25 cellular contexts compared by ENCODE assay signal in genomic region chr3:44125882-44126281, GRCh38.
DNase-seq lines count a peak whose midpoint lies in the region; ATAC-seq and TF ChIP-seq lines count a peak whose summit lies in the region.
"Had no signal": no experiment of that assay in that cellular context is flagged by ENCODE, and none has a peak within 500 bp of the region (broad histone marks: within the 10 kb centered on the region; RNA-seq: fewer than 3 reads in every experiment).

No MANE protein-coding gene starts in this region.

- no peaks in the 10 kb centered on the region for H3K4me1 ChIP-seq in upper lobe of right lung
- H3K4me1 ChIP-seq in CD8-positive, alpha-beta T cell (ENCODE audit: insufficient read depth, low read length): peaks cover 8% of the 10 kb centered on the region
- H3K4me1 ChIP-seq: HAP-1 had no signal

- peaks cover 7% of the 10 kb centered on the region for H3K27me3 Mint-ChIP-seq in CD8-positive, alpha-beta T cell (ENCODE audit: low read depth)

- no peak overlapping the region for H3K27ac Mint-ChIP-seq in CD8-positive, alpha-beta T cell
- H3K27ac Mint-ChIP-seq: activated CD8-positive, alpha-beta T cell treated with anti-CD3 and anti-CD28 coated beads, Interleukin-2, amount 10 ng/mL, durations not matched to agents 7 days and 5 days; memory B cell; natural killer cell treated with Interleukin-12 subunit alpha and Interleukin-12 subunit beta and Interleukin-15 and Interleukin-18, amount 100 ng/mL, for 72 hours; type B pancreatic cell had no signal

- DNase-seq in Right ventricle myocardium inferior (ENCODE audit: missing footprints): no peak
- no peak for DNase-seq in cardiac septum (ENCODE audit: low spot score)
- peak; percentile 23 for DNase-seq in choroid plexus epithelial cell (ENCODE audit: low read depth)
- DNase-seq in hepatic stellate cell (ENCODE audit: low spot score): peak; percentile 22
- DNase-seq in upper lobe of right lung: no peak
- no peak for DNase-seq in NCI-H187 treated with DMSO at 0.1 percent for 48 hours (lab: John Stamatoyannopoulos, UW)
- DNase-seq in CD8-positive, alpha-beta T cell: no peak
- DNase-seq: 8988T; activated CD4-positive, CD25-positive, alpha-beta regulatory T cell; activated CD8-positive, alpha-beta T cell treated with anti-CD3 and anti-CD28 coated beads, Interleukin-2, amount 10 ng/mL, durations not matched to agents 7 days and 5 days; activated naive CD4-positive, alpha-beta T cell treated with anti-CD3 and anti-CD28 coated beads, Interleukin-2, amount 50 U/mL, for 16 hours; activated T-cell treated with anti-CD3 and anti-CD28 coated beads, Interleukin-2, amount 50 U/mL, for 48 hours; heart right ventricle; NCI-H1436; NCI-H2171 treated with DMSO at 0.1 percent for 48 hours; PC-3; stimulated activated naive CD8-positive, alpha-beta T cell treated with anti-CD3 and anti-CD28 coated beads, Interleukin-15, Interleukin-2, amounts not matched to agents 100 U/mL and 50 U/mL, for 24 hours; T-helper 9 cell had no signal

- H3K36me3 Mint-ChIP-seq in CD8-positive, alpha-beta T cell: no peaks in the 10 kb centered on the region
- H3K36me3 Mint-ChIP-seq: memory B cell; natural killer cell treated with Interleukin-12 subunit alpha and Interleukin-12 subunit beta and Interleukin-15 and Interleukin-18, amount 100 ng/mL, for 72 hours; type B pancreatic cell had no signal

- H3K4me3 ChIP-seq in choroid plexus epithelial cell (ENCODE audit: low read depth, low read length) (no peak overlapping the region), upper lobe of right lung (no peak overlapping the region)
- no peak overlapping the region for H3K4me3 ChIP-seq in CD8-positive, alpha-beta T cell (ENCODE audit: low read depth, low read length)
- H3K4me3 ChIP-seq: BLaER1 treated with 17β-estradiol and CSF1 and Interleukin-3, amounts not matched to agents 10 nM and 100 nM; HAP-1; heart right ventricle; SK-N-MC had no signal

- H3K27ac ChIP-seq in upper lobe of right lung: no peak overlapping the region
- no peak overlapping the region for H3K27ac ChIP-seq in CD8-positive, alpha-beta T cell (ENCODE audit: low read depth, low read length)
- H3K27ac ChIP-seq: BLaER1 treated with 17β-estradiol and CSF1 and Interleukin-3, amounts not matched to agents 10 nM and 100 nM; heart right ventricle; SK-N-MC had no signal

- ATAC-seq in Right ventricle myocardium inferior (peak; percentile 41), upper lobe of right lung (peak; percentile 76), GM18517 (IDR thresholded peaks at IDR 0.05; ENCODE audit: unreplicated experiment) (no peak)
- no peak for ATAC-seq in CD8-positive, alpha-beta T cell
- ATAC-seq: activated CD8-positive, alpha-beta T cell treated with anti-CD3 and anti-CD28 coated beads, Interleukin-2, amount 10 ng/mL, durations not matched to agents 7 days and 5 days; natural killer cell treated with Interleukin-12 subunit alpha and Interleukin-12 subunit beta and Interleukin-15 and Interleukin-18, amount 100 ng/mL, for 72 hours; PC-3; stimulated activated naive CD8-positive, alpha-beta T cell treated with anti-CD3 and anti-CD28 coated beads, Interleukin-15, Interleukin-2, amounts not matched to agents 100 U/mL and 50 U/mL, for 24 hours had no signal

- POLR2A ChIA-PET in CD8-positive, alpha-beta T cell (lab: Charles Lee): no interaction called here

- no peak overlapping the region for H3K4me3 Mint-ChIP-seq in CD8-positive, alpha-beta T cell
- H3K4me3 Mint-ChIP-seq: activated CD8-positive, alpha-beta T cell treated with anti-CD3 and anti-CD28 coated beads, Interleukin-2, amount 10 ng/mL, durations not matched to agents 7 days and 5 days; memory B cell; natural killer cell treated with Interleukin-12 subunit alpha and Interleukin-12 subunit beta and Interleukin-15 and Interleukin-18, amount 100 ng/mL, for 72 hours; type B pancreatic cell had no signal

- no peak for TF ChIP-seq CTCF in choroid plexus epithelial cell (conservative IDR thresholded peaks at IDR 0.05; ENCODE audit: low read depth, low read length)
- TF ChIP-seq CTCF in upper lobe of right lung (IDR thresholded peaks at IDR 0.05): no peak
- no peak for TF ChIP-seq CTCF in CD8-positive, alpha-beta T cell (IDR thresholded peaks at IDR 0.05)

- no peaks in the 10 kb centered on the region for H3K9me3 Mint-ChIP-seq in CD8-positive, alpha-beta T cell
- H3K9me3 Mint-ChIP-seq: memory B cell; natural killer cell treated with Interleukin-12 subunit alpha and Interleukin-12 subunit beta and Interleukin-15 and Interleukin-18, amount 100 ng/mL, for 72 hours; type B pancreatic cell had no signal

- no peaks in the 10 kb centered on the region for H3K36me3 ChIP-seq in upper lobe of right lung
- H3K36me3 ChIP-seq in CD8-positive, alpha-beta T cell (ENCODE audit: insufficient read depth, low read length): no peaks in the 10 kb centered on the region
- H3K36me3 ChIP-seq: BLaER1 treated with 17β-estradiol and CSF1 and Interleukin-3, amounts not matched to agents 10 nM and 100 nM; HAP-1; heart right ventricle had no signal

- CTCF ChIA-PET in CD8-positive, alpha-beta T cell (lab: Charles Lee): interaction anchor here (0.6 kb wide), 1 partner anchor 110 kb away, joined by 3 read pairs; no protein-coding TSS in a partner anchor

- H3K9me3 ChIP-seq in upper lobe of right lung: no peaks in the 10 kb centered on the region
- no peaks in the 10 kb centered on the region for H3K9me3 ChIP-seq in CD8-positive, alpha-beta T cell (ENCODE audit: low read length)
- H3K9me3 ChIP-seq: BLaER1 treated with 17β-estradiol and CSF1 and Interleukin-3, amounts not matched to agents 10 nM and 100 nM; HAP-1; heart right ventricle had no signal

- intact Hi-C loops in Right ventricle myocardium inferior (cut with DNase I) (no loop called here), cardiac septum (cut with DNase I) (no loop called here), upper lobe of right lung (cut with DNase I) (no loop called here)
- intact Hi-C loops in CD8-positive, alpha-beta T cell (cut with DNase I, micrococcal nuclease): no loop called here

- no peaks in the 10 kb centered on the region for H3K27me3 ChIP-seq in upper lobe of right lung
- H3K27me3 ChIP-seq in CD8-positive, alpha-beta T cell (ENCODE audit: insufficient read depth, low read length): no peaks in the 10 kb centered on the region
- H3K27me3 ChIP-seq: BLaER1 treated with 17β-estradiol and CSF1 and Interleukin-3, amounts not matched to agents 10 nM and 100 nM had no signal

- H3K4me1 Mint-ChIP-seq in CD8-positive, alpha-beta T cell (ENCODE audit: low read depth): peaks cover 10% of the 10 kb centered on the region
- H3K4me1 Mint-ChIP-seq: memory B cell had no signal

Comparison
In these comparisons a context has a peak if more than half of its experiments do, and no peak if none do; other contexts are left out.
1. ATAC-seq: peak in Right ventricle myocardium inferior (single experiment) and upper lobe of right lung (single experiment); none in GM18517 (single experiment) and CD8-positive, alpha-beta T cell (single experiment).
2. DNase-seq: peak in choroid plexus epithelial cell (single experiment) and hepatic stellate cell (single experiment); none in Right ventricle myocardium inferior (single experiment), cardiac septum (single experiment), upper lobe of right lung (single experiment), NCI-H187 treated with DMSO at 0.1 percent for 48 hours (single experiment) and CD8-positive, alpha-beta T cell (0 of 7).